ENCODE assay signal across 8 cellular contexts in the genomic region with DNA sequence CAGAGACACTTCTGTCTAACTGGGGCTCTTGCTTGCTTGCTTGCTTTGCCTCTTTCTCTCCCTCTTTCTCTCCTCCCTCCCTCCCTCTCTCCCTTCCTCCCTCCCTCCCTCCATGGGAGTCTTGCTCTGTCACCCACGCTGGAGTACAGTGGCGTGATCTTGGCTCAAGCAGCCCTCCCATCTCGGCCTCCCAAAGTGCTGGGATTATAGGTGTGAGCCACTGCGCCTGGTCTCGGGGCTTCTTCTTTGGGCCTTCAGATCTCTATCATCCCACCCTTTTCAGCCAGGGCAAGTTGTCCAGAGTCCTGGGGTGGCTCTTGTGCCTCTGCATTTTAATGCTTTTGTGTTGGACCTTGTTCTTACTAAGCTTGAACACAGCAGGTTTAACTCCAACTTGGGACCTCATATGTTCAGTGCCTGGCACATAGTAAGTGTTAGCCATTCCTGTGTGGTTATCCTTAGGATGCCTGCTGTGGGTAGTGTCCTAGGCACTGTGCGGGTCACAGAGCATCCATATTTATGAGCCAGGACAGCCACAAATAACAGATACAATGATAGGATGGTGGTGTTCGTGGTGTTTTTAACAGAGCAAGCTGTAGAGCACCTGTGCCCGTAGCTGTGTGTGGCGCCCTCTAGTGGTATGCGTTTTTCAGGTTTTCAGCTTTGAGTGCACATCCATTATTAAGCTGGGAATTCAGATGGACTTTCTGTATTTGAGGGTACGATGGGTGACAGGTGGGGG.
DNase-seq lines count a peak whose midpoint lies in the region; ATAC-seq and TF ChIP-seq lines count a peak whose summit lies in the region.

No MANE protein-coding gene starts in this region.

- H3K27ac ChIP-seq in DOHH2 (ENCODE audit: low read depth, low read length), result peak overlapping the region; percentile 79

- ATAC-seq in HG03095 (IDR thresholded peaks at IDR 0.05; ENCODE audit: unreplicated experiment), result no peak

- H3K27me3 ChIP-seq in DOHH2 (ENCODE audit: control insufficient read depth, low read length), result no peaks in the 10 kb centered on the region

- H3K9me3 ChIP-seq in DOHH2 (ENCODE audit: control insufficient read depth, insufficient read depth, low read length), result no peaks in the 10 kb centered on the region

- H3F3A ChIP-seq in DOHH2 (ENCODE audit: control insufficient read depth, insufficient read depth), result peaks cover 38% of the 10 kb centered on the region

- H3K4me2 ChIP-seq in DOHH2 (ENCODE audit: low read length), result peak overlapping the region; percentile 58

- H3K9me2 ChIP-seq in DOHH2 (replicated peaks; ENCODE audit: control insufficient read depth, low read length), result no peaks in the 10 kb centered on the region

- peaks cover 68% of the 10 kb centered on the region for H3K4me1 ChIP-seq in DOHH2 (ENCODE audit: control insufficient read depth, low read length)

- H4K20me1 ChIP-seq in DOHH2 (ENCODE audit: control insufficient read depth, insufficient read depth, low read depth, low read length), result no peaks in the 10 kb centered on the region

- TF ChIP-seq CTCF in DOHH2 (IDR thresholded peaks at IDR 0.05; ENCODE audit: low read depth, low read length, poor library complexity, severe bottlenecking), result peak; percentile 99
- TF ChIP-seq CTCF in LNCAP (IDR thresholded peaks at IDR 0.05), result peak; percentile 90

- H3K4me3 ChIP-seq in DOHH2 (ENCODE audit: low read length), result peak overlapping the region; percentile 18

- DNase-seq in T-helper 2 cell (peak in 4 of 5 experiments; percentile 20 to 71 (median 48)), anterior cingulate cortex (lab: John Stamatoyannopoulos, UW) (peak in 47 of 58 donors; percentile 13 to 82 (median 41)), hippocampal formation (lab: John Stamatoyannopoulos, UW) (peak; percentile 50 to 63), smooth muscle cell of the brain vasculature (ENCODE audit: low read depth, low spot score) (peak; percentile 49), NCI-H2171 (lab: John Stamatoyannopoulos, UW) (no peak)

- peaks cover 33% of the 10 kb centered on the region for H3K79me2 ChIP-seq in DOHH2 (ENCODE audit: control insufficient read depth, low read length)

- peaks cover 87% of the 10 kb centered on the region for H3K36me3 ChIP-seq in DOHH2 (ENCODE audit: control insufficient read depth, low read length)
